Comparison of ENCODE assay signal across 1 cellular context in genomic region chr5:150671509-150672236, GRCh38.
TF ChIP-seq lines count a peak whose summit lies in the region.

No MANE protein-coding gene starts in this region.

TF ChIP-seq in A549, 52 proteins besides CTCF, POLR2A, EP300 and RAD21 (continued from another document):
- no peak for TF ChIP-seq BCL3 (IDR thresholded peaks at IDR 0.05)
- TF ChIP-seq CHD4 (IDR thresholded peaks at IDR 0.05; ENCODE audit: borderline replicate concordance): no peak
- no peak for TF ChIP-seq TFCP2L1 (CRISPR knock-in tag; IDR thresholded peaks at IDR 0.05)
- TF ChIP-seq TP53 (CRISPR knock-in tag; IDR thresholded peaks at IDR 0.05): no peak
- no peak for TF ChIP-seq FOXS1 (CRISPR knock-in tag; IDR thresholded peaks at IDR 0.05)
